ENCODE assay signal across 28 cellular contexts in genomic region chr9:103714992-103715391, GRCh38.
"Had no signal": no experiment of that assay in that cellular context is flagged by ENCODE, and none has a peak within 500 bp of the region (broad histone marks: within the 10 kb centered on the region; RNA-seq: fewer than 3 reads in every experiment).

No MANE protein-coding gene starts in this region.

- H3K27ac ChIP-seq: adrenal gland, ascending aorta, brain microvascular endothelial cell, sigmoid colon, testis, uterus had no signal

- H3K27me3 ChIP-seq: adrenal gland, ascending aorta, brain microvascular endothelial cell, sigmoid colon, testis, uterus had no signal

- H3K36me3 ChIP-seq: adrenal gland, ascending aorta, brain microvascular endothelial cell, sigmoid colon, uterus had no signal

- H3K4me3 ChIP-seq: adrenal gland, ascending aorta, sigmoid colon, smooth muscle cell, testis, uterus had no signal

- H3K27ac Mint-ChIP-seq: activated naive CD8-positive, alpha-beta T cell; activated T-cell treated with anti-CD3 and anti-CD28 coated beads, Interleukin-2, amount 50 U/mL, for 24 hours; activated T-helper 17 cell treated with anti-CD3 and anti-CD28 coated beads, Interleukin-2, amount 50 U/mL, for 72 hours; memory B cell; stimulated activated naive B cell treated with anti-CD40 and anti-IgM and Interleukin-4, amounts not matched to agents 10 μg/mL and 1 μg/mL and 100 μg/mL, for 72 hours had no signal

- FAIRE-seq: endothelial cell of umbilical vein, keratinocyte had no signal

- H3K4me1 ChIP-seq: adrenal gland, ascending aorta, sigmoid colon, testis, uterus had no signal

- H3K4me3 Mint-ChIP-seq: activated naive CD8-positive, alpha-beta T cell; activated T-cell treated with anti-CD3 and anti-CD28 coated beads, Interleukin-2, amount 50 U/mL, for 24 hours; activated T-helper 17 cell treated with anti-CD3 and anti-CD28 coated beads, Interleukin-2, amount 50 U/mL, for 72 hours; memory B cell; stimulated activated naive B cell treated with anti-CD40 and anti-IgM and Interleukin-4, amounts not matched to agents 10 μg/mL and 1 μg/mL and 100 μg/mL, for 72 hours had no signal

- DNase-seq: activated CD8-positive, alpha-beta memory T cell treated with anti-CD3 and anti-CD28 coated beads, Interleukin-2, amount 50 U/mL, for 4 hours; activated naive CD4-positive, alpha-beta T cell; activated T-cell treated with anti-CD3 and anti-CD28 coated beads, Interleukin-2, amount 50 U/mL, for 24 hours; adrenal gland; brain microvascular endothelial cell; caudate nucleus; dermis blood vessel endothelial cell; effector memory CD4-positive, alpha-beta T cell; foreskin melanocyte; hippocampal formation; left colon; sigmoid colon; stimulated activated CD4-positive, alpha-beta T cell treated with anti-CD3 and anti-CD28 coated beads, Interleukin-15, amount 100 ng/mL, for 24 hours; stimulated activated CD4-positive, alpha-beta T cell treated with anti-CD3 and anti-CD28 coated beads, Interleukin-2, amount 100 ng/mL, for 48 hours; stimulated activated CD8-positive, alpha-beta memory T cell treated with anti-CD3 and anti-CD28 coated beads, Interleukin-4, amount 100 ng/mL, for 48 hours; stimulated activated naive B cell treated with anti-CD40 and anti-IgM and Interleukin-4, amounts not matched to agents 10 μg/mL and 1 μg/mL and 100 μg/mL, for 72 hours; T-helper 9 cell; testis; trophoblast cell; uterus had no signal

- H3K9me3 ChIP-seq: adrenal gland, ascending aorta, sigmoid colon, testis, uterus had no signal

- H3K36me3 Mint-ChIP-seq: activated naive CD8-positive, alpha-beta T cell; memory B cell; stimulated activated naive B cell treated with anti-CD40 and anti-IgM and Interleukin-4, amounts not matched to agents 10 μg/mL and 1 μg/mL and 100 μg/mL, for 72 hours had no signal

- ATAC-seq: activated T-helper 17 cell treated with anti-CD3 and anti-CD28 coated beads, Interleukin-2, amount 50 U/mL, for 72 hours; esophagus mucosa; left colon; stimulated activated naive B cell treated with anti-CD40 and anti-IgM and Interleukin-4, amounts not matched to agents 10 μg/mL and 1 μg/mL and 100 μg/mL, for 72 hours had no signal

- H3K4me1 Mint-ChIP-seq: activated T-helper 17 cell treated with anti-CD3 and anti-CD28 coated beads, Interleukin-2, amount 50 U/mL, for 72 hours; memory B cell; stimulated activated naive B cell treated with anti-CD40 and anti-IgM and Interleukin-4, amounts not matched to agents 10 μg/mL and 1 μg/mL and 100 μg/mL, for 72 hours had no signal

- H3K27me3 Mint-ChIP-seq: activated naive CD8-positive, alpha-beta T cell; activated T-cell treated with anti-CD3 and anti-CD28 coated beads, Interleukin-2, amount 50 U/mL, for 24 hours; activated T-helper 17 cell treated with anti-CD3 and anti-CD28 coated beads, Interleukin-2, amount 50 U/mL, for 72 hours; memory B cell; stimulated activated naive B cell treated with anti-CD40 and anti-IgM and Interleukin-4, amounts not matched to agents 10 μg/mL and 1 μg/mL and 100 μg/mL, for 72 hours had no signal
